Comparison of ENCODE assay signal across 9 cellular contexts in genomic region chr22:37742374-37743092, GRCh38. TPM values are rescaled to one million over a fixed set of nuclear protein-coding genes. Genes with fewer than 3 reads are reported as not detected.
DNase-seq lines count a peak whose midpoint lies in the region; ATAC-seq and TF ChIP-seq lines count a peak whose summit lies in the region.
"Had no signal": no experiment of that assay in that cellular context is flagged by ENCODE, and none has a peak within 500 bp of the region (broad histone marks: within the 10 kb centered on the region; RNA-seq: fewer than 3 reads in every experiment).

No MANE protein-coding gene starts in this region.

- H4K20me1 ChIP-seq in PC-9 (ENCODE audit: insufficient read depth), result no peaks in the 10 kb centered on the region

- DNase-seq in GM04503 (ENCODE audit: low read depth), result peak; percentile 62
- DNase-seq in PC-9, result peak; percentile 83 to 98
- peak; percentile 61 for DNase-seq in epithelial cell of proximal tubule (ENCODE audit: low read depth)
- DNase-seq in sigmoid colon, result peak; percentile 89
- no peak for DNase-seq in C1 segment of cervical spinal cord (lab: John Stamatoyannopoulos, UW)
- DNase-seq in HEK293T (ENCODE audit: extremely low spot score), result no peak
- DNase-seq: midbrain had no signal

- no peak for ATAC-seq in HG02840 (IDR thresholded peaks at IDR 0.05; ENCODE audit: low FRiP score, unreplicated experiment)
- ATAC-seq in GM18867 (IDR thresholded peaks at IDR 0.05; ENCODE audit: unreplicated experiment), result no peak

- H3K4me2 ChIP-seq in PC-9, result peak overlapping the region; percentile 52

- TF ChIP-seq POLR2A in sigmoid colon (IDR thresholded peaks at IDR 0.05), result no peak

- POLR2A ChIA-PET in PC-9 (lab: Charles Lee; ENCODE audit: unreplicated experiment) (interaction anchor here (0.6 kb wide), 2 partner anchors 15 to 66 kb away, joined by 3 read pairs; no protein-coding TSS in a partner anchor), HEK293T (lab: Yijun Ruan, JAX) (interaction anchor here (1.4 kb wide), 2 partner anchors 63 to 84 kb away, joined by 3 to 6 read pairs; partner anchors contain the start of gene PDXP)

- TF ChIP-seq CTCF in PC-9 (conservative IDR thresholded peaks at IDR 0.05) (no peak), epithelial cell of proximal tubule (conservative IDR thresholded peaks at IDR 0.05; ENCODE audit: low read depth, low read length) (no peak), sigmoid colon (IDR thresholded peaks at IDR 0.05) (peak in 1 of 4 experiments; percentile 15)

- CTCF ChIA-PET in PC-9 (lab: Charles Lee), result interaction anchor here (0.6 kb wide), 1 partner anchor 212 kb away, joined by 3 read pairs; no protein-coding TSS in a partner anchor
- CTCF ChIA-PET in HEK293T (lab: Yijun Ruan, JAX), result interaction anchor here (0.8 kb wide), 1 partner anchor 81 kb away, joined by 3 read pairs; no protein-coding TSS in a partner anchor

- H3F3A ChIP-seq in PC-9 (ENCODE audit: insufficient read depth, low read depth), result peaks cover 50% of the 10 kb centered on the region

- no peaks in the 10 kb centered on the region for H3K36me3 ChIP-seq in PC-9 (ENCODE audit: low read depth)
- H3K36me3 ChIP-seq in sigmoid colon, result no peaks in the 10 kb centered on the region

- no TSS peak for BruUV-seq in PC-9 (replicated peaks; lab: Mats Ljungman, UMichigan)

- H3K79me2 ChIP-seq in PC-9 (ENCODE audit: low read depth), result peaks cover 26% of the 10 kb centered on the region

- H3K27me3 ChIP-seq in PC-9 (ENCODE audit: insufficient read depth, low read depth) (no peaks in the 10 kb centered on the region), sigmoid colon (no peaks in the 10 kb centered on the region)

- peaks cover 50% of the 10 kb centered on the region for H3K4me1 ChIP-seq in PC-9 (replicated peaks; ENCODE audit: insufficient read depth)
- peaks cover 0 to 75% (median 65%) of the 10 kb centered on the region in 4 donors for H3K4me1 ChIP-seq in sigmoid colon

- no peak overlapping the region for H2AFZ ChIP-seq in PC-9

- WGBS in sigmoid colon, 2 donors, result 67% methylated on average over 14 of the region's 14 CpGs

- H3K27ac ChIP-seq in PC-9 (peak overlapping the region; percentile 57), sigmoid colon (peak overlapping the region; percentile 88 to 98 (median 96))

- peak in 1 of 4 donors; percentile 7 for TF ChIP-seq EP300 in sigmoid colon (IDR thresholded peaks at IDR 0.05)

- H3K9me2 ChIP-seq in PC-9 (ENCODE audit: insufficient read depth), result no peaks in the 10 kb centered on the region

- H3K4me3 ChIP-seq in PC-9, result no peak overlapping the region
- no peak overlapping the region for H3K4me3 ChIP-seq in epithelial cell of proximal tubule (ENCODE audit: low read depth, low read length)
- H3K4me3 ChIP-seq in sigmoid colon, result no peak overlapping the region

- H3K9me3 ChIP-seq in PC-9 (ENCODE audit: insufficient read depth, low read depth) (no peaks in the 10 kb centered on the region), sigmoid colon (no peaks in the 10 kb centered on the region)

- intact Hi-C loops in PC-9 (cut with micrococcal nuclease; ENCODE audit: unreplicated experiment) (loop anchor here (1.0 to 2.0 kb wide), 3 partner anchors 10 to 54 kb away; partner anchors contain the start of gene TRIOBP), sigmoid colon (cut with DNase I) (loop anchor here (5.0 kb wide), 1 partner anchor 545 kb away; no protein-coding TSS in a partner anchor)

TF ChIP-seq in HEK293T, 16 proteins besides CTCF, POLR2A, EP300 and RAD21:
- TF ChIP-seq NFRKB (IDR thresholded peaks at IDR 0.05) (no peak), TARDBP (IDR thresholded peaks at IDR 0.05) (no peak), FOXA1 (IDR thresholded peaks at IDR 0.05) (no peak), BHLHE40 (IDR thresholded peaks at IDR 0.05; ENCODE audit: borderline replicate concordance) (no peak), LEF1 (IDR thresholded peaks at IDR 0.05; ENCODE audit: borderline replicate concordance) (no peak), ARNT (IDR thresholded peaks at IDR 0.05) (no peak)

RNA-seq across cellular contexts. Expression of gene TRIOBP, which starts 45.7 kb away (rescaled TPM):
- total RNA-seq in PC-9 (2021), result 170 and 172 TPM in 2 replicates
- total RNA-seq in epithelial cell of proximal tubule, result 75.1 and 82.2 TPM in 2 replicates
- total RNA-seq in sigmoid colon, result 100 to 1,000 TPM in 3 of 4 donors, 10 to 100 TPM in 1; 82.8 to 140 (median 128) TPM
- polyA plus RNA-seq in sigmoid colon, result 10 to 100 TPM; 51.7 to 61.5 (median 58.7) TPM

RNA-seq across cellular contexts. Expression of gene NOL12, which starts 56.4 kb away (rescaled TPM):
- total RNA-seq in PC-9 (2021), result 42.1 and 44.3 TPM in 2 replicates
- 18.2 and 47.9 TPM in 2 replicates for total RNA-seq in epithelial cell of proximal tubule
- 10 to 100 TPM; 10.7 to 28.2 (median 12.5) TPM for total RNA-seq in sigmoid colon
- polyA plus RNA-seq in sigmoid colon, result 10 to 100 TPM; 33.1 to 41.4 (median 41.3) TPM

Comparison
In these comparisons a context has a peak if more than half of its experiments do, and no peak if none do; other contexts are left out.
1. DNase-seq: peak in GM04503 (single experiment), PC-9 (2 of 2), epithelial cell of proximal tubule (single experiment) and sigmoid colon (single experiment); none in C1 segment of cervical spinal cord (0 of 14) and HEK293T (single experiment).